Comparison of ENCODE assay signal across 25 cellular contexts in the genomic region with DNA sequence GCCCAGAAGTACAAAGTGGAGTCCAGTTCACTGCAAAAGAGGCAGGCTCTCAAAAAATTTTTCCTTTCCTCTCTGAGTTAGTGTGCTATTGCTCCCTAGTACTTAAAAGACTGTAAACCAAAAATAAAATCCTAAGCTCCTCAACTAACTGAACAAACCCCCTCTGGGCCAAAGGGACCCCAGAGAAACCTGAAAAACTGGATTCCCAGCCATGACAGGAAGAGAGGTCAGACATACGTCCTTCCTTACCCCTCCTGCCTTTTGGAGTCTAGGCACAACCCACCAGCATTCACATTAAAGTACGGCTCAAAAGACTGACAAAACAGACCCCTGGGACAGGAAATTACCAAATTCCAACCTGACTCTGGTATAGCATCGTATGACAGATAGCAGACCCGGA.
"Had no signal": no experiment of that assay in that cellular context is flagged by ENCODE, and none has a peak within 500 bp of the region (broad histone marks: within the 10 kb centered on the region; RNA-seq: fewer than 3 reads in every experiment).

No MANE protein-coding gene starts in this region.

- H3K4me1 Mint-ChIP-seq: activated CD4-positive, alpha-beta memory T cell treated with anti-CD3 and anti-CD28 coated beads, Interleukin-2, amount 10 ng/mL, durations not matched to agents 7 days and 5 days; activated CD4-positive, alpha-beta T cell treated with anti-CD3 and anti-CD28 coated beads for 36 hours; activated CD4-positive, alpha-beta T cell treated with anti-CD3 and anti-CD28 coated beads, Interleukin-2, amount 10 ng/mL, durations not matched to agents 7 days and 5 days; activated naive CD4-positive, alpha-beta T cell treated with anti-CD3 and anti-CD28 coated beads, Interleukin-2, amount 10 ng/mL, durations not matched to agents 7 days and 5 days; activated naive CD8-positive, alpha-beta T cell treated with anti-CD3 and anti-CD28 coated beads, Interleukin-2, amount 10 ng/mL, durations not matched to agents 7 days and 5 days; brain; central memory CD8-positive, alpha-beta T cell; endodermal cell had no signal

- H3K4me3 Mint-ChIP-seq: activated CD4-positive, alpha-beta memory T cell treated with anti-CD3 and anti-CD28 coated beads, Interleukin-2, amount 10 ng/mL, durations not matched to agents 7 days and 5 days; activated CD4-positive, alpha-beta T cell treated with anti-CD3 and anti-CD28 coated beads for 36 hours; activated CD4-positive, alpha-beta T cell treated with anti-CD3 and anti-CD28 coated beads, Interleukin-2, amount 10 ng/mL, durations not matched to agents 7 days and 5 days; activated naive CD4-positive, alpha-beta T cell treated with anti-CD3 and anti-CD28 coated beads, Interleukin-2, amount 10 ng/mL, durations not matched to agents 7 days and 5 days; activated naive CD8-positive, alpha-beta T cell treated with anti-CD3 and anti-CD28 coated beads, Interleukin-2, amount 10 ng/mL, durations not matched to agents 7 days and 5 days; activated T-cell treated with anti-CD3 and anti-CD28 coated beads, Interleukin-2, amount 50 U/mL, for 24 hours; activated T-cell treated with anti-CD3 and anti-CD28 coated beads, Interleukin-2, amount 50 U/mL, for 72 hours; brain; central memory CD8-positive, alpha-beta T cell; dendritic cell treated with granulocyte-macrophage colony-stimulating factor and Interleukin-4, amounts not matched to agents 40 ng/mL and 50 ng/mL, for 4 days; endodermal cell had no signal

- H3K4me1 ChIP-seq: ascending aorta had no signal

- H3K27me3 Mint-ChIP-seq: activated CD4-positive, alpha-beta memory T cell treated with anti-CD3 and anti-CD28 coated beads, Interleukin-2, amount 10 ng/mL, durations not matched to agents 7 days and 5 days; activated CD4-positive, alpha-beta T cell treated with anti-CD3 and anti-CD28 coated beads for 36 hours; activated CD4-positive, alpha-beta T cell treated with anti-CD3 and anti-CD28 coated beads, Interleukin-2, amount 10 ng/mL, durations not matched to agents 7 days and 5 days; activated naive CD4-positive, alpha-beta T cell treated with anti-CD3 and anti-CD28 coated beads, Interleukin-2, amount 10 ng/mL, durations not matched to agents 7 days and 5 days; activated naive CD8-positive, alpha-beta T cell treated with anti-CD3 and anti-CD28 coated beads, Interleukin-2, amount 10 ng/mL, durations not matched to agents 7 days and 5 days; activated T-cell treated with anti-CD3 and anti-CD28 coated beads, Interleukin-2, amount 50 U/mL, for 24 hours; brain; central memory CD8-positive, alpha-beta T cell; dendritic cell treated with granulocyte-macrophage colony-stimulating factor and Interleukin-4, amounts not matched to agents 40 ng/mL and 50 ng/mL, for 4 days had no signal

- H3K27me3 ChIP-seq: ascending aorta had no signal

- H3K27ac Mint-ChIP-seq: activated CD4-positive, alpha-beta memory T cell treated with anti-CD3 and anti-CD28 coated beads, Interleukin-2, amount 10 ng/mL, durations not matched to agents 7 days and 5 days; activated CD4-positive, alpha-beta T cell treated with anti-CD3 and anti-CD28 coated beads for 36 hours; activated CD4-positive, alpha-beta T cell treated with anti-CD3 and anti-CD28 coated beads, Interleukin-2, amount 10 ng/mL, durations not matched to agents 7 days and 5 days; activated naive CD4-positive, alpha-beta T cell treated with anti-CD3 and anti-CD28 coated beads, Interleukin-2, amount 10 ng/mL, durations not matched to agents 7 days and 5 days; activated naive CD4-positive, alpha-beta T cell treated with anti-CD3 and anti-CD28 coated beads, Interleukin-2, amount 50 U/mL, for 72 hours; activated naive CD8-positive, alpha-beta T cell treated with anti-CD3 and anti-CD28 coated beads, Interleukin-2, amount 10 ng/mL, durations not matched to agents 7 days and 5 days; activated T-cell treated with anti-CD3 and anti-CD28 coated beads, Interleukin-2, amount 50 U/mL, for 24 hours; activated T-cell treated with anti-CD3 and anti-CD28 coated beads, Interleukin-2, amount 50 U/mL, for 72 hours; brain; dendritic cell treated with granulocyte-macrophage colony-stimulating factor and Interleukin-4, amounts not matched to agents 40 ng/mL and 50 ng/mL, for 4 days; endodermal cell had no signal

- H3K36me3 Mint-ChIP-seq: activated naive CD4-positive, alpha-beta T cell treated with anti-CD3 and anti-CD28 coated beads, Interleukin-2, amount 10 ng/mL, durations not matched to agents 7 days and 5 days; activated naive CD4-positive, alpha-beta T cell treated with anti-CD3 and anti-CD28 coated beads, Interleukin-2, amount 50 U/mL, for 72 hours; activated naive CD8-positive, alpha-beta T cell treated with anti-CD3 and anti-CD28 coated beads, Interleukin-2, amount 10 ng/mL, durations not matched to agents 7 days and 5 days; brain had no signal

- DNase-seq: activated CD4-positive, alpha-beta memory T cell treated with anti-CD3 and anti-CD28 coated beads, Interleukin-2, amount 10 ng/mL, durations not matched to agents 7 days and 5 days; activated CD4-positive, alpha-beta T cell treated with anti-CD3 and anti-CD28 coated beads for 36 hours; activated CD4-positive, alpha-beta T cell treated with anti-CD3 and anti-CD28 coated beads, Interleukin-2, amount 10 ng/mL, durations not matched to agents 7 days and 5 days; activated CD4-positive, alpha-beta T cell treated with anti-CD3 and anti-CD28 coated beads, Interleukin-2, amount 50 U/mL, for 4 hours; activated CD4-positive, CD25-positive, alpha-beta regulatory T cell; activated CD4-positive, CD25-positive, alpha-beta regulatory T cell treated with anti-CD3 and anti-CD28 coated beads, Interleukin-2, amount 50 U/mL, for 72 hours; activated CD8-positive, alpha-beta memory T cell treated with anti-CD3 and anti-CD28 coated beads, Interleukin-2, amount 50 U/mL, for 48 hours; activated gamma-delta T cell; activated naive CD4-positive, alpha-beta T cell; activated naive CD4-positive, alpha-beta T cell treated with anti-CD3 and anti-CD28 coated beads, Interleukin-2, amount 10 ng/mL, durations not matched to agents 7 days and 5 days; activated naive CD8-positive, alpha-beta T cell treated with anti-CD3 and anti-CD28 coated beads, Interleukin-2, amount 10 ng/mL, durations not matched to agents 7 days and 5 days; activated T-cell treated with anti-CD3 and anti-CD28 coated beads for 4 hours; activated T-cell treated with anti-CD3 and anti-CD28 coated beads, Interleukin-2, amount 50 U/mL, for 24 hours; activated T-cell treated with anti-CD3 and anti-CD28 coated beads, Interleukin-2, amount 50 U/mL, for 72 hours; dorsolateral prefrontal cortex; effector memory CD4-positive, alpha-beta T cell; endodermal cell; foreskin fibroblast; T-helper 2 cell had no signal

- H3K9me3 Mint-ChIP-seq: activated CD4-positive, alpha-beta T cell treated with anti-CD3 and anti-CD28 coated beads, Interleukin-2, amount 10 ng/mL, durations not matched to agents 7 days and 5 days; activated naive CD4-positive, alpha-beta T cell treated with anti-CD3 and anti-CD28 coated beads, Interleukin-2, amount 50 U/mL, for 72 hours; dendritic cell treated with granulocyte-macrophage colony-stimulating factor and Interleukin-4, amounts not matched to agents 40 ng/mL and 50 ng/mL, for 4 days had no signal

- H3K9me3 ChIP-seq: ascending aorta had no signal

- H3K36me3 ChIP-seq: ascending aorta had no signal

- H3K4me3 ChIP-seq: ascending aorta, coronary artery, dorsolateral prefrontal cortex had no signal

- H3K27ac ChIP-seq: ascending aorta, coronary artery, dorsolateral prefrontal cortex had no signal
